16 cellular contexts compared by ENCODE assay signal in genomic region chr11:10998674-10999073, GRCh38.
DNase-seq lines count a peak whose midpoint lies in the region; ATAC-seq and TF ChIP-seq lines count a peak whose summit lies in the region.
"Had no signal": no experiment of that assay in that cellular context is flagged by ENCODE, and none has a peak within 500 bp of the region (broad histone marks: within the 10 kb centered on the region; RNA-seq: fewer than 3 reads in every experiment).

No MANE protein-coding gene starts in this region.

- no peak for ATAC-seq in GM21737 (IDR thresholded peaks at IDR 0.05; ENCODE audit: unreplicated experiment)
- ATAC-seq: A549, GM12878, GM23338, HCT116 had no signal

- WGBS in mammary epithelial cell (ENCODE audit: low coverage, missing lambda C conversion rate), result 77% methylated on average over 5 of the region's 5 CpGs
- WGBS in mesendoderm (ENCODE audit: extremely low coverage, insufficient coverage, low lambda C conversion rate), result no CpG with 5 or more reads among the region's 5 CpGs
- 87 to 91% methylated on average over 5 of the region's 5 CpGs for WGBS in sigmoid colon, 2 donors

- TF ChIP-seq POLR2A in breast epithelium (IDR thresholded peaks at IDR 0.05) (no peak), sigmoid colon (IDR thresholded peaks at IDR 0.05) (no peak)

- H3K9ac ChIP-seq in mammary epithelial cell (ENCODE audit: insufficient read depth, low read length) (no peak overlapping the region), mesendoderm (ENCODE audit: low read length) (no peak overlapping the region)
- H3K9ac ChIP-seq: BLaER1 had no signal

- no peak overlapping the region for H2BK120ac ChIP-seq in mesendoderm (ENCODE audit: low read depth, low read length)

- no peak overlapping the region for H2AFZ ChIP-seq in mammary epithelial cell (ENCODE audit: low read depth, low read length)
- H2AFZ ChIP-seq: GM23338 had no signal

- CTCF ChIA-PET in mammary epithelial cell (lab: Charles Lee; ENCODE audit: low non-redundant PET), result no interaction called here

- no peak overlapping the region for H3K56ac ChIP-seq in mesendoderm (ENCODE audit: low read length)

- H3K36me3 ChIP-seq in mammary epithelial cell (ENCODE audit: insufficient read depth, low read length) (no peaks in the 10 kb centered on the region), breast epithelium (no peaks in the 10 kb centered on the region), mesendoderm (ENCODE audit: control insufficient read depth, insufficient read depth, low read length) (no peaks in the 10 kb centered on the region), sigmoid colon (no peaks in the 10 kb centered on the region)
- H3K36me3 ChIP-seq: BLaER1 had no signal

- dilution Hi-C loops in mammary epithelial cell (cut with HindIII; ENCODE audit: low sequenced_read_pairs), result no loop called here

- in situ Hi-C loops in mammary epithelial cell (cut with MboI; ENCODE audit: low sequenced_read_pairs in 2 of 2), result no loop called here

- BruUV-seq in mammary epithelial cell (replicated peaks; lab: Mats Ljungman, UMichigan), result no TSS peak

- no peaks in the 10 kb centered on the region for H3K79me2 ChIP-seq in mammary epithelial cell (ENCODE audit: insufficient read depth, low read length)
- no peaks in the 10 kb centered on the region for H3K79me2 ChIP-seq in mesendoderm (ENCODE audit: control insufficient read depth, insufficient read depth, low read length)

- H3K27ac ChIP-seq in mammary epithelial cell (ENCODE audit: insufficient read depth, low read depth, low read length) (no peak overlapping the region), breast epithelium (no peak overlapping the region), mesendoderm (ENCODE audit: low read depth, low read length) (no peak overlapping the region), sigmoid colon (no peak overlapping the region)
- H3K27ac ChIP-seq: 22Rv1, A549, BLaER1 had no signal

- H4K5ac ChIP-seq in mesendoderm (ENCODE audit: low read length), result no peak overlapping the region

- H3K23ac ChIP-seq in mesendoderm (ENCODE audit: low read length), result no peak overlapping the region

- H3K4me3 ChIP-seq in mammary epithelial cell (replicated peaks in 1 of 3; ENCODE audit: insufficient read depth in 1 of 3, low read depth in 2 of 3, low read length in 3 of 3), result no peak overlapping the region
- no peak overlapping the region for H3K4me3 ChIP-seq in breast epithelium
- no peak overlapping the region for H3K4me3 ChIP-seq in epithelial cell of esophagus (ENCODE audit: low read length)
- H3K4me3 ChIP-seq in mesendoderm (ENCODE audit: low read length), result no peak overlapping the region
- no peak overlapping the region for H3K4me3 ChIP-seq in sigmoid colon
- H3K4me3 ChIP-seq: A549, BLaER1, GM12878, GM23338 had no signal

- no peak overlapping the region for H4K8ac ChIP-seq in mesendoderm (ENCODE audit: low read depth, low read length)

- intact Hi-C loops in mammary epithelial cell (cut with micrococcal nuclease) (no loop called here), breast epithelium (cut with DNase I; ENCODE audit: low total_unique reads) (no loop called here), sigmoid colon (cut with DNase I) (no loop called here)

- no peak overlapping the region for H2BK5ac ChIP-seq in mesendoderm (ENCODE audit: low read length)

- H3K27me3 ChIP-seq in mammary epithelial cell (ENCODE audit: insufficient read depth, low read length) (peaks cover 5% of the 10 kb centered on the region), breast epithelium (no peaks in the 10 kb centered on the region), mesendoderm (ENCODE audit: insufficient read depth, low read length, poor library complexity) (no peaks in the 10 kb centered on the region), sigmoid colon (no peaks in the 10 kb centered on the region)
- H3K27me3 ChIP-seq: BLaER1 had no signal

- H3K4me2 ChIP-seq in mammary epithelial cell (ENCODE audit: insufficient read depth, low read depth, low read length) (no peak overlapping the region), mesendoderm (ENCODE audit: low read length) (no peak overlapping the region)
- H3K4me2 ChIP-seq: A549, BLaER1, GM23338 had no signal

- H2AK5ac ChIP-seq in mesendoderm (ENCODE audit: low read length), result no peak overlapping the region

- H2BK15ac ChIP-seq in mesendoderm (replicated peaks; ENCODE audit: low read depth), result no peak overlapping the region

- TF ChIP-seq CTCF in mammary epithelial cell (conservative IDR thresholded peaks at IDR 0.05 in 1 of 2, IDR thresholded peaks at IDR 0.05 in 1 of 2; ENCODE audit: extremely low read depth in 1 of 2, insufficient read depth in 1 of 2, low read depth in 1 of 2, low read length in 2 of 2), result no peak
- TF ChIP-seq CTCF in breast epithelium (IDR thresholded peaks at IDR 0.05), result no peak
- TF ChIP-seq CTCF in epithelial cell of esophagus (IDR thresholded peaks at IDR 0.05; ENCODE audit: insufficient read depth, low read depth, low read length, missing control alignments), result no peak
- no peak for TF ChIP-seq CTCF in sigmoid colon (IDR thresholded peaks at IDR 0.05)

- no peak for TF ChIP-seq EP300 in sigmoid colon (IDR thresholded peaks at IDR 0.05)

- H3K79me1 ChIP-seq in mesendoderm (ENCODE audit: low read length), result no peaks in the 10 kb centered on the region

- H4K20me1 ChIP-seq in mammary epithelial cell (ENCODE audit: insufficient read depth, low read length), result no peaks in the 10 kb centered on the region
- H4K20me1 ChIP-seq: BLaER1 had no signal

- H3K4ac ChIP-seq in mesendoderm (ENCODE audit: low read depth, low read length), result no peak overlapping the region

- DNase-seq in mammary epithelial cell (peak; percentile 36), breast epithelium (ENCODE audit: low spot score in 2 of 2) (no peak), epithelial cell of esophagus (ENCODE audit: low read depth) (peak; percentile 36), mesendoderm (peak; percentile 47), sigmoid colon (no peak), OCI-M1 (lab: John Stamatoyannopoulos, UW) (no peak)
- DNase-seq: CD4-positive, alpha-beta memory T cell; DMS79 treated with DMSO at 0.1 percent for 48 hours; H7 had no signal

- H3K9me3 ChIP-seq in mammary epithelial cell (replicated peaks; ENCODE audit: insufficient read depth, low read length) (no peaks in the 10 kb centered on the region), breast epithelium (peaks cover 0 to 5% of the 10 kb centered on the region in 2 donors), sigmoid colon (no peaks in the 10 kb centered on the region)

- H3K4me1 ChIP-seq in mammary epithelial cell (ENCODE audit: insufficient read depth, low read length) (no peaks in the 10 kb centered on the region), breast epithelium (no peaks in the 10 kb centered on the region), mesendoderm (ENCODE audit: control insufficient read depth, low read depth, low read length) (peaks cover 8% of the 10 kb centered on the region), sigmoid colon (peaks cover 0 to 32% (median 29%) of the 10 kb centered on the region in 4 donors)
- H3K4me1 ChIP-seq: A549 had no signal

- no peak overlapping the region for H3K18ac ChIP-seq in mesendoderm (ENCODE audit: low read length)

Comparison
In these comparisons a context has a peak if more than half of its experiments do, and no peak if none do; other contexts are left out.
1. DNase-seq: peak in mammary epithelial cell (single experiment), epithelial cell of esophagus (single experiment) and mesendoderm (single experiment); none in breast epithelium (0 of 2), sigmoid colon (single experiment) and OCI-M1 (single experiment).